8 cellular contexts compared by ENCODE assay signal in the genomic region with DNA sequence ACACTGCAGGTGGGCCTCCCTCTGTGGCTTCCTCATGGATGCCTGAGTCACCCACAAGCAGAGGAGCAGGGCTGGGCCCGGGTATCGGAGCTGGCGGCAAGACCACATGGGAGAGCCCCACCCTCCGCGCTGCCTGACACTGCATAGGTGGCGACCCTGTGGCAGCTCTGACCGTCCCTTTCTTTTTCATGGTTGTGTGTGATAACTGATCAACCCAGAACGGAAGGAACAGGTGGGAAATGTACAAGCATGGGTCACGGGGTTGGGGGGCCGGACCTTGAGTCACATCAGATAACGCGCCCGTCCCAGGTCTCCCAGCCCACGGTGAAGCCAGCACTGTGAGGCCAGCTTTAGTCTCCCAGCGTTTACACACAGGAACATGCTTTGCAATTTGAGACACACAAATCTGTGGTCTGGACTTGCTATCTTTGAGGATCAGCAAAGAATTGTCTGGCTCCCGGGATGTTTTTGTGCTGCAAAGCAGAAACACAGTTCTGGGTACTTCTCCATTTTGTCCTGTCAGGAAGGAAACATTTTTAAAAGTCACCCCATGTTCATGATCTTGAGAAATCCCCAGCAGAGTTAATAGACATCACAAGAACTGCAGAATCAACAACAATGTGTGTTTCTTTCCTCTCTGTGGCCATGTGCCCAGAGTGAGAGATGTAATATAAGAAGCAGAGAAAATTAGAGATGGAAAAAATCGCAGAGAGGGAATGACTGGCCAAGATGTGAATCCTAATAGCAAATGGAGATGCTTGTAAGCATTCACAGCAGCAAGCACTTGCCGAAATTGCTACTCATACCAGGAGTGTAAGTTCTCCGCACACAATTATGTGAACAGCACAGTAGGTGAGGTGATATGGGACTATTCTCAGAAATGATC.
DNase-seq lines count a peak whose midpoint lies in the region; ATAC-seq and TF ChIP-seq lines count a peak whose summit lies in the region.

No MANE protein-coding gene starts in this region.

- H3K4me1 Mint-ChIP-seq in Calu3 (ENCODE audit: low read depth, unreplicated experiment) (peaks cover 31% of the 10 kb centered on the region), activated B cell treated with CpG ODN at 0.5 μM for 24 hours (peaks cover 25% of the 10 kb centered on the region)

- H3K27me3 Mint-ChIP-seq in Calu3 (ENCODE audit: unreplicated experiment) (no peaks in the 10 kb centered on the region), activated B cell treated with CpG ODN at 0.5 μM for 24 hours (no peaks in the 10 kb centered on the region)

- H3K27ac Mint-ChIP-seq in Calu3 (ENCODE audit: unreplicated experiment), result peak overlapping the region; percentile 93
- peak overlapping the region; percentile 5 for H3K27ac Mint-ChIP-seq in activated B cell treated with CpG ODN at 0.5 μM for 24 hours

- H3K9me3 Mint-ChIP-seq in Calu3 (ENCODE audit: low read depth, unreplicated experiment) (peaks cover 3% of the 10 kb centered on the region), activated B cell treated with CpG ODN at 0.5 μM for 24 hours (no peaks in the 10 kb centered on the region)

- no TSS peak for BruUV-seq in Calu3 (replicated peaks; lab: Mats Ljungman, UMichigan)

- CTCF ChIA-PET in Calu3 (lab: Charles Lee), result interaction anchor here (0.6 to 0.7 kb wide), 3 partner anchors 27 to 235 kb away, joined by 3 to 4 read pairs (median 3); no protein-coding TSS in a partner anchor
- CTCF ChIA-PET in activated B cell treated with CpG ODN at 0.5 μM for 24 hours (lab: Charles Lee), result no interaction called here

- H3K4me3 Mint-ChIP-seq in Calu3 (ENCODE audit: low read depth, unreplicated experiment), result peak overlapping the region; percentile 41
- peak overlapping the region; percentile 56 for H3K4me3 Mint-ChIP-seq in activated B cell treated with CpG ODN at 0.5 μM for 24 hours

- TF ChIP-seq CTCF in Calu3 (IDR thresholded peaks at IDR 0.05; ENCODE audit: unreplicated experiment) (no peak), activated B cell treated with CpG ODN at 0.5 μM for 24 hours (IDR thresholded peaks at IDR 0.05) (no peak)

- ATAC-seq in HG03378 (IDR thresholded peaks at IDR 0.05; ENCODE audit: unreplicated experiment) (peak; percentile 90), activated B cell treated with CpG ODN at 0.5 μM for 24 hours (ENCODE audit: low read depth) (peak; percentile 68), sciatic nerve (peak; percentile 92)

- POLR2A ChIA-PET in activated B cell treated with CpG ODN at 0.5 μM for 24 hours (lab: Charles Lee), result no interaction called here

- intact Hi-C loops in Calu3 (cut with micrococcal nuclease; ENCODE audit: unreplicated experiment), result loop anchor here (1.0 kb wide), 1 partner anchor 10 kb away; no protein-coding TSS in a partner anchor
- intact Hi-C loops in activated B cell treated with CpG ODN at 0.5 μM for 24 hours (cut with micrococcal nuclease), result loop anchor here (2.0 to 10.0 kb wide), 3 partner anchors 68 to 405 kb away; a partner anchor contains a TSS
- intact Hi-C loops in sciatic nerve (cut with DNase I), result no loop called here

- H3K36me3 Mint-ChIP-seq in Calu3 (ENCODE audit: insufficient read depth, unreplicated experiment) (peaks cover 45% of the 10 kb centered on the region), activated B cell treated with CpG ODN at 0.5 μM for 24 hours (ENCODE audit: low read depth) (no peaks in the 10 kb centered on the region)

- DNase-seq in Calu3 (peak; percentile 76), GM19240 (ENCODE audit: insufficient read length, low spot score) (peak; percentile 16), activated B cell treated with CpG ODN at 0.5 μM for 24 hours (peak; percentile 18), germinal center (ENCODE audit: low spot score) (peak; percentile 24), sciatic nerve (ENCODE audit: low spot score) (no peak), DMS153 treated with DMSO at 0.1 percent for 48 hours (lab: John Stamatoyannopoulos, UW; ENCODE audit: unreplicated experiment) (no peak), cerebellar cortex (ENCODE audit: low spot score) (no peak)

Comparison
In these comparisons a context has a peak if more than half of its experiments do, and no peak if none do; other contexts are left out.
1. DNase-seq: peak in Calu3 (single experiment), GM19240 (single experiment), activated B cell treated with CpG ODN at 0.5 μM for 24 hours (single experiment) and germinal center (single experiment); none in sciatic nerve (single experiment), DMS153 treated with DMSO at 0.1 percent for 48 hours (single experiment) and cerebellar cortex (single experiment).
2. Peak in every context shown above with its lines, with median percentiles within 50 percentile points of each other: ATAC-seq.